ENCODE assay signal across 9 cellular contexts in genomic region chr11:119093666-119093950, GRCh38. TPM values are rescaled to one million over a fixed set of nuclear protein-coding genes. Genes with fewer than 3 reads are reported as not detected.
DNase-seq lines count a peak whose midpoint lies in the region; ATAC-seq and TF ChIP-seq lines count a peak whose summit lies in the region.
"Had no signal": no experiment of that assay in that cellular context is flagged by ENCODE, and none has a peak within 500 bp of the region (broad histone marks: within the 10 kb centered on the region; RNA-seq: fewer than 3 reads in every experiment).

No MANE protein-coding gene starts in this region.

- POLR2A ChIA-PET in A673 (lab: Charles Lee; ENCODE audit: low non-redundant PET) = interaction anchor here (0.7 kb wide), 1 partner anchor 55 kb away, joined by 3 read pairs; no protein-coding TSS in a partner anchor

- H3K27ac ChIP-seq in A673 (ENCODE audit: low read depth, low read length, poor library complexity, severe bottlenecking) = peak overlapping the region; percentile 95
- H3K27ac ChIP-seq in muscle layer of duodenum (ENCODE audit: low read length) = peak overlapping the region; percentile 55

- ATAC-seq in central memory CD8-positive, alpha-beta T cell (replicated peaks; ENCODE audit: extremely low read depth, poor library complexity, severe bottlenecking) = no peak
- ATAC-seq in HG02678 (IDR thresholded peaks at IDR 0.05; ENCODE audit: unreplicated experiment) (no peak), GM21737 (IDR thresholded peaks at IDR 0.05; ENCODE audit: unreplicated experiment) (no peak)

- peaks cover 2% of the 10 kb centered on the region for H3K27me3 Mint-ChIP-seq in IgD-negative memory B cell
- no peaks in the 10 kb centered on the region for H3K27me3 Mint-ChIP-seq in central memory CD8-positive, alpha-beta T cell

- no TSS peak for BruUV-seq in A673 (replicated peaks; lab: Mats Ljungman, UMichigan)

- no peaks in the 10 kb centered on the region for H3K36me3 Mint-ChIP-seq in IgD-negative memory B cell
- peaks cover 30% of the 10 kb centered on the region for H3K36me3 Mint-ChIP-seq in central memory CD8-positive, alpha-beta T cell (ENCODE audit: insufficient read depth)

- no peak for TF ChIP-seq CTCF in A673 (conservative IDR thresholded peaks at IDR 0.05; ENCODE audit: low read depth, low read length)

- H3K9me3 ChIP-seq in A673 (ENCODE audit: low read depth, low read length, poor library complexity, severe bottlenecking) (no peaks in the 10 kb centered on the region), muscle layer of duodenum (ENCODE audit: control insufficient read depth in 1 of 2, low read length in 2 of 2) (no peaks in the 10 kb centered on the region)

- intact Hi-C loops in A673 (cut with micrococcal nuclease; ENCODE audit: unreplicated experiment) = no loop called here

- peaks cover 29% of the 10 kb centered on the region for H3K4me1 ChIP-seq in A673 (ENCODE audit: insufficient read depth, low read length, poor library complexity, severe bottlenecking)
- peaks cover 14 to 23% of the 10 kb centered on the region in 2 donors for H3K4me1 ChIP-seq in muscle layer of duodenum (ENCODE audit: control insufficient read depth in 1 of 2, insufficient read depth in 2 of 2, low read length in 2 of 2)

- H3K27ac Mint-ChIP-seq in IgD-negative memory B cell = peak overlapping the region; percentile 86 to 96 (median 88)
- peak overlapping the region; percentile 96 for H3K27ac Mint-ChIP-seq in central memory CD8-positive, alpha-beta T cell (ENCODE audit: low read depth)

- H3K9me3 Mint-ChIP-seq in IgD-negative memory B cell = no peaks in the 10 kb centered on the region
- H3K9me3 Mint-ChIP-seq in central memory CD8-positive, alpha-beta T cell = no peaks in the 10 kb centered on the region

- H3K4me3 ChIP-seq in A673 (ENCODE audit: low read depth, low read length, poor library complexity, severe bottlenecking) (peak overlapping the region; percentile 92), muscle layer of duodenum (ENCODE audit: low read depth in 1 of 2, low read length in 2 of 2) (peak overlapping the region; percentile 73 to 88)

- peak overlapping the region; percentile 81 to 96 (median 94) for H3K4me3 Mint-ChIP-seq in IgD-negative memory B cell
- H3K4me3 Mint-ChIP-seq in central memory CD8-positive, alpha-beta T cell = peak overlapping the region; percentile 93

- H3K4me1 Mint-ChIP-seq in IgD-negative memory B cell = peaks cover 20 to 28% (median 28%) of the 10 kb centered on the region in 3 donors
- H3K4me1 Mint-ChIP-seq in central memory CD8-positive, alpha-beta T cell = peaks cover 39% of the 10 kb centered on the region

- DNase-seq in A673 (ENCODE audit: low spot score) (no peak), ureter (ENCODE audit: low spot score) (no peak), AG20443 (ENCODE audit: low spot score) (no peak)
- DNase-seq in central memory CD8-positive, alpha-beta T cell (ENCODE audit: low spot score in 2 of 2) = no peak
- DNase-seq: NCI-H1105 had no signal

- H3K27me3 ChIP-seq in A673 (replicated peaks; ENCODE audit: insufficient read depth, low read depth, low read length, poor library complexity) = no peaks in the 10 kb centered on the region
- H3K27me3 ChIP-seq in muscle layer of duodenum (ENCODE audit: low read depth, low read length) = no peaks in the 10 kb centered on the region

- CTCF ChIA-PET in A673 (lab: Charles Lee) = no interaction called here

- H3K36me3 ChIP-seq in A673 (ENCODE audit: insufficient read depth, low read length, poor library complexity, severe bottlenecking) (peaks cover 65% of the 10 kb centered on the region), muscle layer of duodenum (ENCODE audit: control insufficient read depth in 1 of 2, insufficient read depth in 2 of 2, low read length in 2 of 2) (peaks cover 17 to 20% of the 10 kb centered on the region in 2 donors)

RNA-seq across cellular contexts. Expression of gene DPAGT1, which starts 8.0 kb away (rescaled TPM):
- total RNA-seq in A673 (2021) (102 and 115 TPM in 2 replicates), ureter (45.4 TPM)
- polyA plus RNA-seq in IgD-negative memory B cell = 34.7 TPM

RNA-seq across cellular contexts. Expression of gene HMBS, which starts 8.9 kb away (rescaled TPM):
- total RNA-seq in A673 (2021) = 72.5 and 80.6 TPM in 2 replicates
- polyA plus RNA-seq in IgD-negative memory B cell = 24.8 TPM
- total RNA-seq in ureter = 26.4 TPM

RNA-seq across cellular contexts. Expression of gene C2CD2L, which starts 13.5 kb away (rescaled TPM):
- total RNA-seq in A673 (2021) = 17.1 and 17.8 TPM in 2 replicates
- 5.6 TPM for polyA plus RNA-seq in IgD-negative memory B cell
- total RNA-seq in ureter = 10.1 TPM

RNA-seq across cellular contexts. Expression of gene VPS11, which starts 26.0 kb away (rescaled TPM):
- total RNA-seq in A673 (2021) (26.7 and 32.4 TPM in 2 replicates), ureter (38.6 TPM)
- 52.6 TPM for polyA plus RNA-seq in IgD-negative memory B cell

RNA-seq across cellular contexts. Expression of gene HINFP, which starts 27.8 kb away (rescaled TPM):
- total RNA-seq in A673 (2021) (31.7 and 31.9 TPM in 2 replicates), ureter (28.8 TPM)
- 12.9 TPM for polyA plus RNA-seq in IgD-negative memory B cell
